ENCODE assay signal across 9 cellular contexts in genomic region chr1:5873556-5873955, GRCh38.
"Had no signal": no experiment of that assay in that cellular context is flagged by ENCODE, and none has a peak within 500 bp of the region (broad histone marks: within the 10 kb centered on the region; RNA-seq: fewer than 3 reads in every experiment).

No MANE protein-coding gene starts in this region.

- H3K27ac ChIP-seq: GM23248, HL-60 had no signal

- H3K4me1 ChIP-seq: HAP-1 had no signal

- ATAC-seq: HCT116, HepG2 had no signal

- DNase-seq: GM23248, GOT3, HFFc6 had no signal

- H3K9me3 ChIP-seq: HAP-1 had no signal

- H3K9ac ChIP-seq: GM23248 had no signal

- FAIRE-seq: H54, HepG2 had no signal

- H3K36me3 ChIP-seq: HAP-1 had no signal

- H3K27ac Mint-ChIP-seq: HFFc6, IgD-negative memory B cell had no signal

- H3K4me1 Mint-ChIP-seq: IgD-negative memory B cell had no signal

- H3K4me3 ChIP-seq: GM23248, HAP-1 had no signal

- H2AFZ ChIP-seq: GM23248 had no signal

- H3K4me3 Mint-ChIP-seq: HFFc6, IgD-negative memory B cell had no signal

- H3K27me3 Mint-ChIP-seq: IgD-negative memory B cell had no signal

- H3K9me3 Mint-ChIP-seq: HFFc6 had no signal
